8 cellular contexts compared by ENCODE assay signal in genomic region chr21:25967566-25968438, GRCh38.
DNase-seq lines count a peak whose midpoint lies in the region; ATAC-seq and TF ChIP-seq lines count a peak whose summit lies in the region.

No MANE protein-coding gene starts in this region.

- DNase-seq in activated CD4-positive, alpha-beta T cell treated with anti-CD3 and anti-CD28 coated beads for 48 hours: peak; percentile 4
- no peak for DNase-seq in activated CD4-positive, alpha-beta T cell treated with anti-CD3 and anti-CD28 coated beads, Interleukin-2, amount 50 U/mL, for 1 hour
- no peak for DNase-seq in SK-N-SH
- DNase-seq in left ventricle myocardium superior: no peak
- DNase-seq in NCI-H524 treated with DMSO at 0.1 percent for 48 hours (lab: John Stamatoyannopoulos, UW): no peak
- no peak for DNase-seq in epidermal melanocyte (ENCODE audit: insufficient read length, low spot score)
- DNase-seq in COLO668 (lab: John Stamatoyannopoulos, UW; ENCODE audit: unreplicated experiment): no peak

- no peaks in the 10 kb centered on the region for H3K9me3 ChIP-seq in SK-N-SH

- 81% methylated on average over 6 of the region's 6 CpGs for WGBS in SK-N-SH (ENCODE audit: low lambda C conversion rate)

- CTCF ChIA-PET in SK-N-SH (lab: Yijun Ruan, JAX): interaction anchor here (0.8 to 1.3 kb wide), 3 partner anchors 10 to 71 kb away, joined by 3 read pairs; no protein-coding TSS in a partner anchor

- no peak overlapping the region for H3K4me2 ChIP-seq in SK-N-SH

- no peaks in the 10 kb centered on the region for H3K27me3 ChIP-seq in SK-N-SH (ENCODE audit: insufficient read depth)

- peak overlapping the region; percentile 5 to 44; a peak in 1 of 4 replicates for H3K27ac ChIP-seq in SK-N-SH (ENCODE audit: low read depth in 2 of 2, low read length in 1 of 2)

- no peak overlapping the region for H2AFZ ChIP-seq in SK-N-SH (ENCODE audit: low read depth)

- peaks cover 0 to 28% of the 10 kb centered on the region in 2 experiments; a peak in 2 of 4 replicates for H3K4me1 ChIP-seq in SK-N-SH (ENCODE audit: control insufficient read depth in 1 of 2, insufficient read depth in 2 of 2, low read depth in 1 of 2, low read length in 1 of 2)

- no peak for TF ChIP-seq CTCF in SK-N-SH (IDR thresholded peaks at IDR 0.05)

- TF ChIP-seq RAD21 in SK-N-SH (IDR thresholded peaks at IDR 0.05; ENCODE audit: low read length): no peak

- POLR2A ChIA-PET in SK-N-SH (lab: Yijun Ruan, JAX): no interaction called here

- peaks cover 12% of the 10 kb centered on the region for H3F3A ChIP-seq in SK-N-SH (replicated peaks; ENCODE audit: insufficient read depth)

- no peak for TF ChIP-seq EP300 in SK-N-SH (IDR thresholded peaks at IDR 0.05; ENCODE audit: borderline replicate concordance in 1 of 2, low read depth in 1 of 2, low read length in 1 of 2)

- intact Hi-C loops in left ventricle myocardium superior (cut with micrococcal nuclease): no loop called here

- H3K79me2 ChIP-seq in SK-N-SH (ENCODE audit: insufficient read depth): no peaks in the 10 kb centered on the region

- H3K9me2 ChIP-seq in SK-N-SH: no peaks in the 10 kb centered on the region

- no peak overlapping the region for H3K9ac ChIP-seq in SK-N-SH

- no peak overlapping the region for H3K4me3 ChIP-seq in SK-N-SH (ENCODE audit: low read depth in 2 of 2, low read length in 1 of 2)

- ATAC-seq in HG03025 (IDR thresholded peaks at IDR 0.05; ENCODE audit: low FRiP score, unreplicated experiment): peak; percentile 99
- peak; percentile 63 for ATAC-seq in left ventricle myocardium superior

- peaks cover 27% of the 10 kb centered on the region in 2 experiments for H3K36me3 ChIP-seq in SK-N-SH (replicated peaks in 1 of 2; ENCODE audit: control insufficient read depth in 1 of 2, insufficient read depth in 2 of 2, low read length in 1 of 2)

- H4K20me1 ChIP-seq in SK-N-SH (ENCODE audit: insufficient read depth): no peaks in the 10 kb centered on the region

TF ChIP-seq in SK-N-SH, 30 proteins besides CTCF, POLR2A, EP300 and RAD21:
- no peak for TF ChIP-seq FOXJ3 (CRISPR knock-in tag; IDR thresholded peaks at IDR 0.05)
- no peak for TF ChIP-seq YY1 (IDR thresholded peaks at IDR 0.05; ENCODE audit: low read depth)
- 0 out of 2 replicates have a peak, but pooled peaks have one; percentile 42 for TF ChIP-seq ELF1 (IDR thresholded peaks at IDR 0.05)
- TF ChIP-seq MAX (IDR thresholded peaks at IDR 0.05; ENCODE audit: low read depth): no peak
- no peak for TF ChIP-seq SMC3 (IDR thresholded peaks at IDR 0.05; ENCODE audit: low read depth, low read length)
- TF ChIP-seq TAF1 (IDR thresholded peaks at IDR 0.05; ENCODE audit: borderline replicate concordance, low read depth, low read length): no peak
- TF ChIP-seq ZBTB33 (IDR thresholded peaks at IDR 0.05; ENCODE audit: borderline replicate concordance, low read depth): no peak
- no peak for TF ChIP-seq GABPA (IDR thresholded peaks at IDR 0.05; ENCODE audit: low read depth)
